Comparison of ENCODE assay signal across 26 cellular contexts in the genomic region with DNA sequence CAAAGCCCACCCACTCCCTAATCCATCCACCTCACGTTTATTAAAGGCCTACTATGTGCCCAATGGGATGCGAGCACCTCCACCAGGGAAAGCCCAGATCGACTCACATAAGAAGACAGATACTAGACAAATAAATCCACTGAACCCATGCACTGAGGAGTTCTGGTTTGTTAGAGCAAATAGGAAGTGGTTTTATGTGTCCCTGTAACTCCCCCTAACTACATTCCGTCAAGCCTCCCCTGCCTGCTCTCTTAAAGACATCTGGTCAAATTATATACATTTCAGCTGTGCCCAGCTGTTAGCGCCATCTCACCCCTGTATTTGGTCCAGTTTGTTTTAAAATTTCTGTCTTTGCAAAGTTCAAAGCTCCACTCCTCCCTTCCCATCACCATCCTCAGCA.
DNase-seq lines count a peak whose midpoint lies in the region; ATAC-seq, FAIRE-seq and TF ChIP-seq lines count a peak whose summit lies in the region.
"Had no signal": no experiment of that assay in that cellular context is flagged by ENCODE, and none has a peak within 500 bp of the region (broad histone marks: within the 10 kb centered on the region; RNA-seq: fewer than 3 reads in every experiment).

No MANE protein-coding gene starts in this region.

- peaks cover 13 to 15% of the 10 kb centered on the region in 2 donors for H3K4me1 Mint-ChIP-seq in immature natural killer cell

- no peak for ATAC-seq in HG03565 (IDR thresholded peaks at IDR 0.05; ENCODE audit: unreplicated experiment)
- ATAC-seq: activated naive CD8-positive, alpha-beta T cell treated with anti-CD3 and anti-CD28 coated beads, Interleukin-2, amount 50 U/mL, for 24 hours; gastroesophageal sphincter; stimulated activated naive CD8-positive, alpha-beta T cell treated with anti-CD3 and anti-CD28 coated beads, Interleukin-15, Interleukin-2, amounts not matched to agents 100 U/mL and 50 U/mL, for 24 hours had no signal

- no peak for TF ChIP-seq POLR2A in H54 (IDR thresholded peaks at IDR 0.05; ENCODE audit: low read depth, low read length)

- no peaks in the 10 kb centered on the region for H4K20me1 ChIP-seq in BLaER1 treated with 17β-estradiol and CSF1 and Interleukin-3, amounts not matched to agents 10 nM and 100 nM

- peaks cover 0 to 1% (median 0%) of the 10 kb centered on the region in 6 donors for H3K9me3 Mint-ChIP-seq in immature natural killer cell
- H3K9me3 Mint-ChIP-seq: activated naive CD8-positive, alpha-beta T cell treated with anti-CD3 and anti-CD28 coated beads, Interleukin-2, amount 50 U/mL, for 24 hours; central memory CD8-positive, alpha-beta T cell; T-helper 1 cell treated with Interleukin-12 subunit alpha and Interleukin-12 subunit beta and Interleukin-4 antibody, amounts not matched to agents 30 μg/mL and 1 μg/mL, for 36 hours had no signal

- no peaks in the 10 kb centered on the region for H3K36me3 Mint-ChIP-seq in immature natural killer cell

- H3K27me3 Mint-ChIP-seq in immature natural killer cell (ENCODE audit: low read depth in 3 of 3), result peaks cover 1 to 3% (median 3%) of the 10 kb centered on the region in 3 donors

- peak overlapping the region; percentile 55 to 82 (median 78) for H3K4me2 ChIP-seq in BLaER1 treated with 17β-estradiol and CSF1 and Interleukin-3, amounts not matched to agents 10 nM and 100 nM

- H3K4me3 Mint-ChIP-seq in immature natural killer cell, result peak overlapping the region; percentile 5 to 74 (median 40)
- H3K4me3 Mint-ChIP-seq: activated naive CD8-positive, alpha-beta T cell treated with anti-CD3 and anti-CD28 coated beads, Interleukin-2, amount 50 U/mL, for 24 hours; central memory CD8-positive, alpha-beta T cell; T-helper 1 cell treated with Interleukin-12 subunit alpha and Interleukin-12 subunit beta and Interleukin-4 antibody, amounts not matched to agents 30 μg/mL and 1 μg/mL, for 36 hours had no signal

- H3K27ac ChIP-seq in BLaER1 treated with 17β-estradiol and CSF1 and Interleukin-3, amounts not matched to agents 10 nM and 100 nM, result peak overlapping the region in 6 of 11 experiments; percentile 38 to 58 (median 49); a peak in 6 of 22 replicates
- H3K27ac ChIP-seq: C4-2B, gastroesophageal sphincter, left ventricle myocardium inferior, SJSA1, testis had no signal

- peak; percentile 28 for DNase-seq in GM20000 (ENCODE audit: low spot score)
- DNase-seq in NOMO-1 treated with DMSO at 0.1 percent for 48 hours (lab: John Stamatoyannopoulos, UW; ENCODE audit: unreplicated experiment), result peak; percentile 47
- DNase-seq in immature natural killer cell, result no peak
- no peak for DNase-seq in H54 (ENCODE audit: insufficient read length, low spot score)
- DNase-seq in DMS114 treated with DMSO at 0.1 percent for 48 hours (lab: John Stamatoyannopoulos, UW; ENCODE audit: unreplicated experiment), result no peak
- DNase-seq in activated gamma-delta T cell (lab: John Stamatoyannopoulos, UW), result no peak
- DNase-seq: activated CD4-positive, alpha-beta T cell treated with anti-CD3 and anti-CD28 coated beads for 1 hour; activated effector memory CD4-positive, alpha-beta T cell treated with anti-CD3 and anti-CD28 coated beads, Interleukin-2, amount 50 U/mL, for 16 hours; activated naive CD8-positive, alpha-beta T cell treated with anti-CD3 and anti-CD28 coated beads, Interleukin-2, amount 50 U/mL, for 24 hours; Caco-2; DND-41; left ventricle myocardium inferior; mesendoderm; NCI-H1417 treated with DMSO at 0.1 percent for 48 hours; NCI-H524 treated with DMSO at 0.1 percent for 48 hours; occipital lobe; stimulated activated naive CD8-positive, alpha-beta T cell treated with anti-CD3 and anti-CD28 coated beads, Interleukin-15, Interleukin-2, amounts not matched to agents 100 U/mL and 50 U/mL, for 24 hours; testis had no signal

- no peaks in the 10 kb centered on the region for H3K27me3 ChIP-seq in BLaER1 treated with 17β-estradiol and CSF1 and Interleukin-3, amounts not matched to agents 10 nM and 100 nM
- H3K27me3 ChIP-seq: testis had no signal

- peak overlapping the region in 3 of 11 experiments; percentile 30 to 38 (median 37); a peak in 1 of 22 replicates for H3K9ac ChIP-seq in BLaER1 treated with 17β-estradiol and CSF1 and Interleukin-3, amounts not matched to agents 10 nM and 100 nM

- H3K9me3 ChIP-seq in BLaER1 treated with 17β-estradiol and CSF1 and Interleukin-3, amounts not matched to agents 10 nM and 100 nM (replicated peaks in 1 of 11), result no peaks in the 10 kb centered on the region
- H3K9me3 ChIP-seq: Caco-2, gastroesophageal sphincter, left ventricle myocardium inferior, SJSA1, testis had no signal

- H3K4me3 ChIP-seq in BLaER1 treated with 17β-estradiol and CSF1 and Interleukin-3, amounts not matched to agents 10 nM and 100 nM, result no peak overlapping the region
- H3K4me3 ChIP-seq: gastroesophageal sphincter, left ventricle myocardium inferior, SJSA1, testis had no signal

- peak overlapping the region in 2 of 6 donors; percentile 27 to 46 for H3K27ac Mint-ChIP-seq in immature natural killer cell
- H3K27ac Mint-ChIP-seq: activated naive CD8-positive, alpha-beta T cell treated with anti-CD3 and anti-CD28 coated beads, Interleukin-2, amount 50 U/mL, for 24 hours; T-helper 1 cell treated with Interleukin-12 subunit alpha and Interleukin-12 subunit beta and Interleukin-4 antibody, amounts not matched to agents 30 μg/mL and 1 μg/mL, for 36 hours had no signal

- TF ChIP-seq CTCF in GM20000 (IDR thresholded peaks at IDR 0.05; ENCODE audit: extremely low read depth, missing control alignments), result no peak

- no peaks in the 10 kb centered on the region for H3K36me3 ChIP-seq in BLaER1 treated with 17β-estradiol and CSF1 and Interleukin-3, amounts not matched to agents 10 nM and 100 nM
- H3K36me3 ChIP-seq: gastroesophageal sphincter, left ventricle myocardium inferior, SJSA1 had no signal

- no peak for FAIRE-seq in H54 (lab: Jason Lieb, UNC)
- FAIRE-seq: urothelium cell line had no signal

- H3K4me1 ChIP-seq in BLaER1 treated with 17β-estradiol and CSF1 and Interleukin-3, amounts not matched to agents 10 nM and 100 nM, result peaks cover 48 to 75% (median 64%) of the 10 kb centered on the region in 10 experiments
- H3K4me1 ChIP-seq: Caco-2, gastroesophageal sphincter, left ventricle myocardium inferior, SJSA1, testis had no signal

Comparison
In these comparisons a context has a peak if more than half of its experiments do, and no peak if none do; other contexts are left out.
1. DNase-seq: peak in GM20000 (single experiment) and NOMO-1 treated with DMSO at 0.1 percent for 48 hours (single experiment); none in immature natural killer cell (0 of 3), H54 (single experiment), DMS114 treated with DMSO at 0.1 percent for 48 hours (single experiment) and activated gamma-delta T cell (single experiment).